18 cellular contexts compared by ENCODE assay signal in genomic region chr10:25063157-25063556, GRCh38. TPM values are rescaled to one million over a fixed set of nuclear protein-coding genes. Genes with fewer than 3 reads are reported as not detected.
A peak's percentile ranks its signal among the peaks of the same experiment; 100 is the strongest.
DNase-seq lines count a peak whose midpoint lies in the region; ATAC-seq lines count a peak whose summit lies in the region.
"Had no signal": no experiment of that assay in that cellular context is flagged by ENCODE, and none has a peak within 500 bp of the region (broad histone marks: within the 10 kb centered on the region; RNA-seq: fewer than 3 reads in every experiment).

No MANE protein-coding gene starts in this region.

- H3K36me3 Mint-ChIP-seq in stimulated activated naive CD8-positive, alpha-beta T cell treated with anti-CD3 and anti-CD28 coated beads, Interleukin-15, Interleukin-2, amounts not matched to agents 100 ng/mL and 50 ng/mL, for 24 hours (ENCODE audit: low read depth) = no peaks in the 10 kb centered on the region
- H3K36me3 Mint-ChIP-seq in activated T-helper 17 cell treated with anti-CD3 and anti-CD28 coated beads, Interleukin-2, amount 50 U/mL, for 72 hours (ENCODE audit: low read depth) = peaks cover 6% of the 10 kb centered on the region
- no peaks in the 10 kb centered on the region for H3K36me3 Mint-ChIP-seq in immature natural killer cell
- H3K36me3 Mint-ChIP-seq: activated naive CD4-positive, alpha-beta T cell treated with anti-CD3 and anti-CD28 coated beads, Interleukin-2, amount 10 ng/mL, durations not matched to agents 7 days and 5 days; CD14-positive monocyte; naive B cell; stimulated activated naive B cell treated with anti-CD40 and anti-IgM and Interleukin-4, amounts not matched to agents 10 μg/mL and 1 μg/mL and 100 μg/mL, for 72 hours had no signal

- no peak for DNase-seq in stimulated activated naive CD8-positive, alpha-beta T cell treated with anti-CD3 and anti-CD28 coated beads, Interleukin-15, amount 100 ng/mL, for 72 hours
- DNase-seq in immature natural killer cell = no peak
- DNase-seq in putamen (ENCODE audit: low spot score) = no peak
- DNase-seq in stimulated activated CD4-positive, alpha-beta T cell treated with anti-CD3 and anti-CD28 coated beads, Interleukin-12 subunit alpha, Interleukin-12 subunit beta, amount 100 ng/mL, for 4 hours = no peak
- DNase-seq in NCI-H1417 (lab: John Stamatoyannopoulos, UW) = no peak
- DNase-seq: head of caudate nucleus, naive B cell, occipital lobe, spleen had no signal

- H3K27ac Mint-ChIP-seq in stimulated activated naive CD8-positive, alpha-beta T cell treated with anti-CD3 and anti-CD28 coated beads, Interleukin-15, Interleukin-2, amounts not matched to agents 100 ng/mL and 50 ng/mL, for 24 hours = peak overlapping the region; percentile 28
- H3K27ac Mint-ChIP-seq in stimulated activated naive CD8-positive, alpha-beta T cell treated with anti-CD3 and anti-CD28 coated beads, Interleukin-15, amount 100 ng/mL, for 72 hours = peak overlapping the region in 1 of 2 donors; percentile 78
- H3K27ac Mint-ChIP-seq in activated T-helper 17 cell treated with anti-CD3 and anti-CD28 coated beads, Interleukin-2, amount 50 U/mL, for 72 hours = peak overlapping the region; percentile 98
- peak overlapping the region in 4 of 6 donors; percentile 23 to 83 (median 60) for H3K27ac Mint-ChIP-seq in immature natural killer cell
- H3K27ac Mint-ChIP-seq: CD14-positive monocyte; stimulated activated naive B cell treated with anti-CD40 and anti-IgM and Interleukin-4, amounts not matched to agents 10 μg/mL and 1 μg/mL and 100 μg/mL, for 72 hours had no signal

- H3K4me3 Mint-ChIP-seq in stimulated activated naive CD8-positive, alpha-beta T cell treated with anti-CD3 and anti-CD28 coated beads, Interleukin-15, Interleukin-2, amounts not matched to agents 100 ng/mL and 50 ng/mL, for 24 hours = no peak overlapping the region
- H3K4me3 Mint-ChIP-seq in stimulated activated naive CD8-positive, alpha-beta T cell treated with anti-CD3 and anti-CD28 coated beads, Interleukin-15, amount 100 ng/mL, for 72 hours = peak overlapping the region in 1 of 2 donors; percentile 29
- peak overlapping the region; percentile 80 for H3K4me3 Mint-ChIP-seq in activated T-helper 17 cell treated with anti-CD3 and anti-CD28 coated beads, Interleukin-2, amount 50 U/mL, for 72 hours
- H3K4me3 Mint-ChIP-seq in immature natural killer cell = peak overlapping the region in 4 of 5 donors; percentile 2 to 67 (median 40)
- H3K4me3 Mint-ChIP-seq: activated CD8-positive, alpha-beta T cell treated with anti-CD3 and anti-CD28 coated beads, Interleukin-2, amount 10 ng/mL, durations not matched to agents 7 days and 5 days; activated naive CD4-positive, alpha-beta T cell treated with anti-CD3 and anti-CD28 coated beads, Interleukin-2, amount 10 ng/mL, durations not matched to agents 7 days and 5 days; CD14-positive monocyte; stimulated activated naive B cell treated with anti-CD40 and anti-IgM and Interleukin-4, amounts not matched to agents 10 μg/mL and 1 μg/mL and 100 μg/mL, for 72 hours had no signal

- H3K27me3 Mint-ChIP-seq in stimulated activated naive CD8-positive, alpha-beta T cell treated with anti-CD3 and anti-CD28 coated beads, Interleukin-15, Interleukin-2, amounts not matched to agents 100 ng/mL and 50 ng/mL, for 24 hours = no peaks in the 10 kb centered on the region
- H3K27me3 Mint-ChIP-seq in stimulated activated naive CD8-positive, alpha-beta T cell treated with anti-CD3 and anti-CD28 coated beads, Interleukin-15, amount 100 ng/mL, for 72 hours = no peaks in the 10 kb centered on the region
- H3K27me3 Mint-ChIP-seq in activated T-helper 17 cell treated with anti-CD3 and anti-CD28 coated beads, Interleukin-2, amount 50 U/mL, for 72 hours = peaks cover 3% of the 10 kb centered on the region
- peaks cover 2 to 7% (median 4%) of the 10 kb centered on the region in 3 donors for H3K27me3 Mint-ChIP-seq in immature natural killer cell (ENCODE audit: low read depth in 3 of 3)

- no peak for ATAC-seq in stimulated activated naive CD8-positive, alpha-beta T cell treated with anti-CD3 and anti-CD28 coated beads, Interleukin-15, amount 100 ng/mL, for 72 hours
- ATAC-seq in activated T-helper 17 cell treated with anti-CD3 and anti-CD28 coated beads, Interleukin-2, amount 50 U/mL, for 72 hours (replicated peaks) = no peak

- peaks cover 4% of the 10 kb centered on the region for H3K9me3 Mint-ChIP-seq in stimulated activated naive CD8-positive, alpha-beta T cell treated with anti-CD3 and anti-CD28 coated beads, Interleukin-15, Interleukin-2, amounts not matched to agents 100 ng/mL and 50 ng/mL, for 24 hours
- no peaks in the 10 kb centered on the region for H3K9me3 Mint-ChIP-seq in stimulated activated naive CD8-positive, alpha-beta T cell treated with anti-CD3 and anti-CD28 coated beads, Interleukin-15, amount 100 ng/mL, for 72 hours
- peaks cover 3% of the 10 kb centered on the region for H3K9me3 Mint-ChIP-seq in activated T-helper 17 cell treated with anti-CD3 and anti-CD28 coated beads, Interleukin-2, amount 50 U/mL, for 72 hours
- H3K9me3 Mint-ChIP-seq in immature natural killer cell = no peaks in the 10 kb centered on the region
- H3K9me3 Mint-ChIP-seq: activated naive CD4-positive, alpha-beta T cell treated with anti-CD3 and anti-CD28 coated beads, Interleukin-2, amount 10 ng/mL, durations not matched to agents 7 days and 5 days; stimulated activated naive B cell treated with anti-CD40 and anti-IgM and Interleukin-4, amounts not matched to agents 10 μg/mL and 1 μg/mL and 100 μg/mL, for 72 hours had no signal

- H3K4me1 Mint-ChIP-seq in stimulated activated naive CD8-positive, alpha-beta T cell treated with anti-CD3 and anti-CD28 coated beads, Interleukin-15, Interleukin-2, amounts not matched to agents 100 ng/mL and 50 ng/mL, for 24 hours (ENCODE audit: low read depth) = peaks cover 21% of the 10 kb centered on the region
- peaks cover 18% of the 10 kb centered on the region for H3K4me1 Mint-ChIP-seq in stimulated activated naive CD8-positive, alpha-beta T cell treated with anti-CD3 and anti-CD28 coated beads, Interleukin-15, amount 100 ng/mL, for 72 hours
- peaks cover 30% of the 10 kb centered on the region for H3K4me1 Mint-ChIP-seq in activated T-helper 17 cell treated with anti-CD3 and anti-CD28 coated beads, Interleukin-2, amount 50 U/mL, for 72 hours
- peaks cover 21 to 25% of the 10 kb centered on the region in 2 donors for H3K4me1 Mint-ChIP-seq in immature natural killer cell

RNA-seq across cellular contexts. Expression of gene THNSL1, which starts 46.7 kb away (rescaled TPM):
- total RNA-seq in activated T-helper 17 cell treated with anti-CD3 and anti-CD28 coated beads, Interleukin-2, amount 50 U/mL, for 72 hours = 1 to 10 TPM; 4.7 to 5.1 TPM
- polyA plus RNA-seq in immature natural killer cell = 1 to 10 TPM in 2 of 3 donors, under 1 TPM in 1; 0.90 to 2.0 (median 1.9) TPM

RNA-seq across cellular contexts. Expression of gene ENKUR, which starts 47.2 kb away (rescaled TPM):
- total RNA-seq in activated T-helper 17 cell treated with anti-CD3 and anti-CD28 coated beads, Interleukin-2, amount 50 U/mL, for 72 hours = under 1 TPM in 1 of 2 donors, not detected in 1; 0.45 TPM
- polyA plus RNA-seq in immature natural killer cell = 1 to 10 TPM in 1 of 3 donors, under 1 TPM in 1, not detected in 1; 0.12 to 1.4 TPM
- total RNA-seq: activated CD8-positive, alpha-beta T cell treated with anti-CD3 and anti-CD28 coated beads, Interleukin-2, amount 10 ng/mL, durations not matched to agents 7 days and 5 days; G401; mesenteric fat pad; Right ventricle myocardium superior had no signal
